ENCODE assay signal across 16 cellular contexts in genomic region chr1:102837551-102837950, GRCh38.
DNase-seq lines count a peak whose midpoint lies in the region; ATAC-seq and TF ChIP-seq lines count a peak whose summit lies in the region.
"Had no signal": no experiment of that assay in that cellular context is flagged by ENCODE, and none has a peak within 500 bp of the region (broad histone marks: within the 10 kb centered on the region; RNA-seq: fewer than 3 reads in every experiment).

No MANE protein-coding gene starts in this region.

- no peak for TF ChIP-seq EP300 in SK-N-SH (IDR thresholded peaks at IDR 0.05; ENCODE audit: borderline replicate concordance in 1 of 2, low read depth in 1 of 2, low read length in 1 of 2)

- DNase-seq in SK-N-SH (no peak), PC-9 (peak in 1 of 2 experiments; percentile 96), hepatocyte (ENCODE audit: low spot score) (no peak), right atrium auricular region (ENCODE audit: low spot score) (no peak), T-cell (no peak)
- no peak for DNase-seq in activated T-cell treated with anti-CD3 and anti-CD28 coated beads, Interleukin-2, amount 50 U/mL, for 4 hours
- DNase-seq: Calu3; CD4-positive, alpha-beta memory T cell; NCI-H1417 treated with DMSO at 0.1 percent for 48 hours; NCI-H187 treated with DMSO at 0.1 percent for 48 hours; NCI-H2227 treated with DMSO at 0.1 percent for 48 hours; NCI-H524 had no signal

- POLR2A ChIA-PET in SK-N-SH (lab: Yijun Ruan, JAX): no interaction called here
- POLR2A ChIA-PET in PC-9 (lab: Charles Lee; ENCODE audit: unreplicated experiment): interaction anchor here (0.6 to 0.7 kb wide), 2 partner anchors 61 to 126 kb away, joined by 3 to 4 read pairs; no protein-coding TSS in a partner anchor
- POLR2A ChIA-PET in T-cell (lab: Charles Lee): no interaction called here

- no peaks in the 10 kb centered on the region; a peak in 1 of 4 replicates for H3K4me1 ChIP-seq in SK-N-SH (ENCODE audit: control insufficient read depth in 1 of 2, insufficient read depth in 2 of 2, low read depth in 1 of 2, low read length in 1 of 2)
- peaks cover 67% of the 10 kb centered on the region for H3K4me1 ChIP-seq in PC-9 (replicated peaks; ENCODE audit: insufficient read depth)
- H3K4me1 ChIP-seq in hepatocyte (ENCODE audit: insufficient read depth): no peaks in the 10 kb centered on the region
- H3K4me1 ChIP-seq in right atrium auricular region: no peaks in the 10 kb centered on the region
- H3K4me1 ChIP-seq: A549 had no signal

- no peaks in the 10 kb centered on the region for H4K20me1 ChIP-seq in SK-N-SH (ENCODE audit: insufficient read depth)
- H4K20me1 ChIP-seq in PC-9 (ENCODE audit: insufficient read depth): no peaks in the 10 kb centered on the region
- H4K20me1 ChIP-seq in hepatocyte (ENCODE audit: insufficient read depth, poor library complexity, severe bottlenecking): no peaks in the 10 kb centered on the region

- no peak overlapping the region for H3K4me3 Mint-ChIP-seq in activated T-cell treated with anti-CD3 and anti-CD28 coated beads, Interleukin-2, amount 50 U/mL, for 4 hours
- H3K4me3 Mint-ChIP-seq in T-cell: no peak overlapping the region
- H3K4me3 Mint-ChIP-seq: CD4-positive, alpha-beta memory T cell had no signal

- intact Hi-C loops in PC-9 (cut with micrococcal nuclease; ENCODE audit: unreplicated experiment): loop anchor here (5.0 kb wide), 1 partner anchor 60 kb away; no protein-coding TSS in a partner anchor

- no peak overlapping the region for H3K27ac ChIP-seq in SK-N-SH (ENCODE audit: low read depth in 2 of 2, low read length in 1 of 2)
- H3K27ac ChIP-seq in PC-9: peak overlapping the region; percentile 80
- peak overlapping the region; percentile 61 for H3K27ac ChIP-seq in hepatocyte
- no peak overlapping the region for H3K27ac ChIP-seq in right atrium auricular region
- H3K27ac ChIP-seq: A549, KMS-11 had no signal

- no peaks in the 10 kb centered on the region for H3K79me2 ChIP-seq in SK-N-SH (ENCODE audit: insufficient read depth)
- no peaks in the 10 kb centered on the region for H3K79me2 ChIP-seq in PC-9 (ENCODE audit: low read depth)
- H3K79me2 ChIP-seq in hepatocyte: no peaks in the 10 kb centered on the region

- H2AFZ ChIP-seq in SK-N-SH (ENCODE audit: low read depth) (peak overlapping the region; percentile 25; the same call in 1 of the 2 replicates), PC-9 (no peak overlapping the region), hepatocyte (no peak overlapping the region)

- TF ChIP-seq RAD21 in SK-N-SH (IDR thresholded peaks at IDR 0.05; ENCODE audit: low read length): no peak

- no peak for ATAC-seq in SK-N-SH treated with all-trans-retinoic acid at 6 μM for 48 hours
- no peak for ATAC-seq in GM19455 (IDR thresholded peaks at IDR 0.05; ENCODE audit: unreplicated experiment)
- no peak for ATAC-seq in activated T-cell treated with anti-CD3 and anti-CD28 coated beads, Interleukin-2, amount 50 U/mL, for 4 hours
- ATAC-seq in T-cell (replicated peaks in 1 of 4): no peak
- ATAC-seq: A549 had no signal

- TF ChIP-seq CTCF in SK-N-SH (IDR thresholded peaks at IDR 0.05) (no peak), PC-9 (conservative IDR thresholded peaks at IDR 0.05) (no peak), hepatocyte (IDR thresholded peaks at IDR 0.05; ENCODE audit: poor library complexity) (no peak), right atrium auricular region (IDR thresholded peaks at IDR 0.05) (no peak)

- H3K27me3 ChIP-seq in SK-N-SH (ENCODE audit: insufficient read depth) (no peaks in the 10 kb centered on the region), PC-9 (ENCODE audit: insufficient read depth, low read depth) (no peaks in the 10 kb centered on the region), hepatocyte (no peaks in the 10 kb centered on the region), right atrium auricular region (no peaks in the 10 kb centered on the region)

- H3K9me3 ChIP-seq in SK-N-SH (no peaks in the 10 kb centered on the region), PC-9 (ENCODE audit: insufficient read depth, low read depth) (0 out of 2 replicates have a peak, but pooled peaks cover 5% of the 10 kb centered on the region), hepatocyte (ENCODE audit: low read depth) (no peaks in the 10 kb centered on the region), right atrium auricular region (no peaks in the 10 kb centered on the region)
- H3K9me3 ChIP-seq: A549 had no signal

- H3K27ac Mint-ChIP-seq in T-cell: no peak overlapping the region
- H3K27ac Mint-ChIP-seq: CD4-positive, alpha-beta memory T cell had no signal

- 39% methylated on average over 1 of the region's 1 CpG for WGBS in SK-N-SH (ENCODE audit: low lambda C conversion rate)
- 42% methylated on average over 1 of the region's 1 CpG for WGBS in hepatocyte (ENCODE audit: low lambda C conversion rate, missing lambda C conversion rate)

- no peak overlapping the region for H3K9ac ChIP-seq in SK-N-SH
- H3K9ac ChIP-seq: KMS-11 had no signal

- H3K36me3 ChIP-seq in SK-N-SH (replicated peaks in 1 of 2; ENCODE audit: control insufficient read depth in 1 of 2, insufficient read depth in 2 of 2, low read length in 1 of 2) (no peaks in the 10 kb centered on the region), PC-9 (ENCODE audit: low read depth) (no peaks in the 10 kb centered on the region), hepatocyte (replicated peaks; ENCODE audit: insufficient read depth, low read depth) (no peaks in the 10 kb centered on the region), right atrium auricular region (no peaks in the 10 kb centered on the region)

- BruUV-seq in PC-9 (replicated peaks; lab: Mats Ljungman, UMichigan): no TSS peak

- H3K4me1 Mint-ChIP-seq in activated T-cell treated with anti-CD3 and anti-CD28 coated beads, Interleukin-2, amount 50 U/mL, for 4 hours (ENCODE audit: low read depth): no peaks in the 10 kb centered on the region
- no peaks in the 10 kb centered on the region for H3K4me1 Mint-ChIP-seq in T-cell
- H3K4me1 Mint-ChIP-seq: CD4-positive, alpha-beta memory T cell had no signal

- H3K27me3 Mint-ChIP-seq in activated T-cell treated with anti-CD3 and anti-CD28 coated beads, Interleukin-2, amount 50 U/mL, for 4 hours (ENCODE audit: low read depth): no peaks in the 10 kb centered on the region
- H3K27me3 Mint-ChIP-seq in T-cell: no peaks in the 10 kb centered on the region
- H3K27me3 Mint-ChIP-seq: CD4-positive, alpha-beta memory T cell had no signal

- H3K4me3 ChIP-seq in SK-N-SH (ENCODE audit: low read depth in 2 of 2, low read length in 1 of 2) (no peak overlapping the region), PC-9 (peak overlapping the region; percentile 2; the same call in 1 of the 2 replicates), hepatocyte (no peak overlapping the region), right atrium auricular region (no peak overlapping the region)
- H3K4me3 ChIP-seq: A549 had no signal

- no peaks in the 10 kb centered on the region for H3K36me3 Mint-ChIP-seq in activated T-cell treated with anti-CD3 and anti-CD28 coated beads, Interleukin-2, amount 50 U/mL, for 4 hours (ENCODE audit: insufficient read depth)
- H3K36me3 Mint-ChIP-seq in T-cell: no peaks in the 10 kb centered on the region
- H3K36me3 Mint-ChIP-seq: CD4-positive, alpha-beta memory T cell had no signal

- H3K9me3 Mint-ChIP-seq in activated T-cell treated with anti-CD3 and anti-CD28 coated beads, Interleukin-2, amount 50 U/mL, for 4 hours: peaks cover 4% of the 10 kb centered on the region
- H3K9me3 Mint-ChIP-seq in T-cell: peaks cover 5 to 9% (median 8%) of the 10 kb centered on the region in 3 donors

- H3K9me2 ChIP-seq in SK-N-SH (no peaks in the 10 kb centered on the region), PC-9 (ENCODE audit: insufficient read depth) (no peaks in the 10 kb centered on the region), hepatocyte (replicated peaks; ENCODE audit: insufficient read depth) (no peaks in the 10 kb centered on the region)

- no peak overlapping the region for H3K4me2 ChIP-seq in SK-N-SH
- peak overlapping the region; percentile 71 for H3K4me2 ChIP-seq in PC-9
- H3K4me2 ChIP-seq in hepatocyte: peak overlapping the region; percentile 46
- H3K4me2 ChIP-seq: A549, KMS-11 had no signal

- CTCF ChIA-PET in SK-N-SH (lab: Yijun Ruan, JAX) (no interaction called here), PC-9 (lab: Charles Lee) (no interaction called here), T-cell (lab: Charles Lee) (no interaction called here)

- H3F3A ChIP-seq in SK-N-SH (replicated peaks; ENCODE audit: insufficient read depth) (no peaks in the 10 kb centered on the region), PC-9 (ENCODE audit: insufficient read depth, low read depth) (peaks cover 40% of the 10 kb centered on the region)

TF ChIP-seq in SK-N-SH, 30 proteins besides CTCF, POLR2A, EP300 and RAD21 (continues in another document):
- TF ChIP-seq NFIC (IDR thresholded peaks at IDR 0.05; ENCODE audit: borderline replicate concordance) (no peak), GATA2 (CRISPR knock-in tag; IDR thresholded peaks at IDR 0.05) (no peak)
- TF ChIP-seq, protein P1, sequence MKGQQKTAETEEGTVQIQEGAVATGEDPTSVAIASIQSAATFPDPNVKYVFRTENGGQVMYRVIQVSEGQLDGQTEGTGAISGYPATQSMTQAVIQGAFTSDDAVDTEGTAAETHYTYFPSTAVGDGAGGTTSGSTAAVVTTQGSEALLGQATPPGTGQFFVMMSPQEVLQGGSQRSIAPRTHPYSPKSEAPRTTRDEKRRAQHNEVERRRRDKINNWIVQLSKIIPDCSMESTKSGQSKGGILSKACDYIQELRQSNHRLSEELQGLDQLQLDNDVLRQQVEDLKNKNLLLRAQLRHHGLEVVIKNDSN (IDR thresholded peaks at IDR 0.05; ENCODE audit: borderline replicate concordance, low read depth): no peak

TF ChIP-seq in SK-N-SH treated with all-trans-retinoic acid at 6 μM for 48 hours, 23 proteins besides CTCF, POLR2A, EP300 and RAD21 (continues in another document):
- TF ChIP-seq TOX (CRISPR knock-in tag; IDR thresholded peaks at IDR 0.05; ENCODE audit: borderline replicate concordance) (no peak), SNAI2 (CRISPR knock-in tag; IDR thresholded peaks at IDR 0.05) (no peak), ZNF565 (CRISPR knock-in tag; conservative IDR thresholded peaks at IDR 0.05; ENCODE audit: low read depth) (no peak), PATZ1 (CRISPR knock-in tag; IDR thresholded peaks at IDR 0.05; ENCODE audit: borderline replicate concordance) (no peak), CSDC2 (CRISPR knock-in tag; IDR thresholded peaks at IDR 0.05) (no peak)

Comparison
In these comparisons a context has a peak if more than half of its experiments do, and no peak if none do; other contexts are left out.
1. H3K27ac ChIP-seq: peak in PC-9 (single experiment) and hepatocyte (single experiment); none in SK-N-SH (0 of 2) and right atrium auricular region (0 of 2).